ENCODE assay signal across 25 cellular contexts in genomic region chr2:8053241-8053640, GRCh38.
"Had no signal": no experiment of that assay in that cellular context is flagged by ENCODE, and none has a peak within 500 bp of the region (broad histone marks: within the 10 kb centered on the region; RNA-seq: fewer than 3 reads in every experiment).

No MANE protein-coding gene starts in this region.

- H3K79me2 ChIP-seq: hepatocyte had no signal

- H3K4me2 ChIP-seq: hepatocyte had no signal

- H3K4me1 Mint-ChIP-seq: WTC11 had no signal

- H3K27ac ChIP-seq: ascending aorta, coronary artery, foreskin keratinocyte, hepatocyte, left lung, neutrophil, ovary, psoas muscle, right atrium auricular region, spleen, thoracic aorta had no signal

- H2AFZ ChIP-seq: hepatocyte had no signal

- H3K4me1 ChIP-seq: foreskin keratinocyte, psoas muscle, right atrium auricular region had no signal

- H3K36me3 ChIP-seq: ascending aorta, left lung, neutrophil, ovary, right atrium auricular region, spleen, thoracic aorta had no signal

- DNase-seq: activated naive CD4-positive, alpha-beta T cell treated with Interleukin-2 at 50 U/mL for 16 hours; activated T-cell treated with anti-CD3 and anti-CD28 coated beads, Interleukin-2, amount 50 U/mL, for 24 hours; cerebellar nuclear complex; foreskin keratinocyte; glutamatergic neuron; kidney glomerular epithelial cell; left lung; naive thymus-derived CD8-positive, alpha-beta T cell; ovary; psoas muscle; spleen; stimulated activated CD4-positive, alpha-beta T cell treated with anti-CD3 and anti-CD28 coated beads, Interleukin-4, amount 100 ng/mL, for 1 hour; stimulated activated naive CD4-positive, alpha-beta T cell; T1000 had no signal

- H3K27me3 ChIP-seq: ascending aorta, foreskin keratinocyte, hepatocyte, left lung, neutrophil, ovary, right atrium auricular region, spleen had no signal

- H3K9me3 ChIP-seq: ascending aorta, left lung, neutrophil, ovary, psoas muscle, right atrium auricular region, thoracic aorta had no signal

- H3K4me3 ChIP-seq: ascending aorta, coronary artery, hepatocyte, left lung, ovary, psoas muscle, right atrium auricular region, spleen, thoracic aorta had no signal

- H3K4me3 Mint-ChIP-seq: activated T-cell treated with anti-CD3 and anti-CD28 coated beads, Interleukin-2, amount 50 U/mL, for 24 hours; mesothelial cell of epicardium; naive thymus-derived CD8-positive, alpha-beta T cell; T-helper 1 cell treated with Interleukin-12 subunit alpha and Interleukin-12 subunit beta and Interleukin-4 antibody, amounts not matched to agents 30 μg/mL and 1 μg/mL, for 36 hours; type B pancreatic cell; WTC11 had no signal

- FAIRE-seq: bronchial epithelial cell had no signal

- H3K27me3 Mint-ChIP-seq: activated T-cell treated with anti-CD3 and anti-CD28 coated beads, Interleukin-2, amount 50 U/mL, for 24 hours; naive thymus-derived CD8-positive, alpha-beta T cell; type B pancreatic cell had no signal

- ATAC-seq: foreskin keratinocyte; left lung; naive thymus-derived CD8-positive, alpha-beta T cell; psoas muscle; WTC11 had no signal

- H3K36me3 Mint-ChIP-seq: type B pancreatic cell had no signal

- H3K27ac Mint-ChIP-seq: activated T-cell treated with anti-CD3 and anti-CD28 coated beads, Interleukin-2, amount 50 U/mL, for 24 hours; mesothelial cell of epicardium; naive thymus-derived CD8-positive, alpha-beta T cell; T-helper 1 cell treated with Interleukin-12 subunit alpha and Interleukin-12 subunit beta and Interleukin-4 antibody, amounts not matched to agents 30 μg/mL and 1 μg/mL, for 36 hours; type B pancreatic cell; WTC11 had no signal
